ENCODE assay signal across 18 cellular contexts in the genomic region with DNA sequence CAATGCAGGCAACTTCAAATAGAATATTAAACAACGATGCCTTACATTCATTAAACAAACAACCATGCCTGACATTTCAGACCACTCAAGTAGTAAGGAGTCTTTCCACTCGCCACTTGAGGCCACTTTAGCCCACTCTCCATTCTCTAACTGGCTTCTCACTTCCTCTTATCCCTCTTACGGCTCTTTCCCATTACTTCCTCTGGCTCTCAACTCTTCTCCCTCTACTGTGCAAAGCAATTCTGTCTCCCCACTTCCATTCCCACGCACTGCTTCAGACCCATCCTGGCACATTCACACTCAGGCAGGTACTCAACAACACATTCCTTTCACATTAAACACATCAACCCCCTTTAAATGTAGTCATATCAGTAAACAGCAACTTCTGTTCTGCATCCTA.
DNase-seq lines count a peak whose midpoint lies in the region; ATAC-seq and TF ChIP-seq lines count a peak whose summit lies in the region.
"Had no signal": no experiment of that assay in that cellular context is flagged by ENCODE, and none has a peak within 500 bp of the region (broad histone marks: within the 10 kb centered on the region; RNA-seq: fewer than 3 reads in every experiment).

No MANE protein-coding gene starts in this region.

- no peak for TF ChIP-seq CTCF in MCF 10A (IDR thresholded peaks at IDR 0.05; ENCODE audit: unreplicated experiment)
- TF ChIP-seq CTCF in mammary epithelial cell (conservative IDR thresholded peaks at IDR 0.05 in 1 of 2, IDR thresholded peaks at IDR 0.05 in 1 of 2; ENCODE audit: extremely low read depth in 1 of 2, insufficient read depth in 1 of 2, low read depth in 1 of 2, low read length in 2 of 2) = no peak
- no peak for TF ChIP-seq CTCF in left lung (IDR thresholded peaks at IDR 0.05)
- no peak for TF ChIP-seq CTCF in HFFc6 (IDR thresholded peaks at IDR 0.05)

- in situ Hi-C loops in mammary epithelial cell (cut with MboI; ENCODE audit: low sequenced_read_pairs in 2 of 2) = no loop called here

- no peaks in the 10 kb centered on the region for H3K36me3 Mint-ChIP-seq in MCF 10A (ENCODE audit: insufficient read depth, unreplicated experiment)
- no peaks in the 10 kb centered on the region for H3K36me3 Mint-ChIP-seq in HFFc6 (ENCODE audit: low read depth)
- no peaks in the 10 kb centered on the region for H3K36me3 Mint-ChIP-seq in CD4-positive, alpha-beta memory T cell
- no peaks in the 10 kb centered on the region for H3K36me3 Mint-ChIP-seq in activated T-cell treated with anti-CD3 and anti-CD28 coated beads, Interleukin-2, amount 50 U/mL, for 24 hours (ENCODE audit: low read depth)
- H3K36me3 Mint-ChIP-seq: CD4-positive, CD25-positive, alpha-beta regulatory T cell had no signal

- no peaks in the 10 kb centered on the region for H3K36me3 ChIP-seq in mammary epithelial cell (ENCODE audit: insufficient read depth, low read length)
- H3K36me3 ChIP-seq in left lung = no peaks in the 10 kb centered on the region
- H3K36me3 ChIP-seq in CD4-positive, alpha-beta memory T cell (ENCODE audit: insufficient read depth, low read length) = no peaks in the 10 kb centered on the region
- H3K36me3 ChIP-seq: MG63 had no signal

- no peak overlapping the region for H2AFZ ChIP-seq in mammary epithelial cell (ENCODE audit: low read depth, low read length)

- intact Hi-C loops in MCF 10A (cut with micrococcal nuclease) = no loop called here
- intact Hi-C loops in mammary epithelial cell (cut with micrococcal nuclease) = no loop called here
- intact Hi-C loops in left lung (cut with DNase I) = no loop called here
- intact Hi-C loops in CD4-positive, alpha-beta memory T cell (cut with micrococcal nuclease) = no loop called here

- CTCF ChIA-PET in MCF 10A (lab: Yijun Ruan, JAX) = interaction anchor here (0.8 to 1.6 kb wide), 3 partner anchors 25 to 76 kb away, joined by 3 to 10 read pairs (median 5); no protein-coding TSS in a partner anchor
- CTCF ChIA-PET in mammary epithelial cell (lab: Charles Lee; ENCODE audit: low non-redundant PET) = no interaction called here
- CTCF ChIA-PET in CD4-positive, alpha-beta memory T cell (lab: Charles Lee; ENCODE audit: partially characterized antibody) = no interaction called here

- H3K4me1 ChIP-seq in mammary epithelial cell (ENCODE audit: insufficient read depth, low read length) (no peaks in the 10 kb centered on the region), left lung (peaks cover 0 to 15% of the 10 kb centered on the region in 2 donors)
- H3K4me1 ChIP-seq in CD4-positive, alpha-beta memory T cell (ENCODE audit: insufficient read depth, low read length) = no peaks in the 10 kb centered on the region

- H3K9me3 Mint-ChIP-seq in MCF 10A (ENCODE audit: unreplicated experiment) = no peaks in the 10 kb centered on the region
- H3K9me3 Mint-ChIP-seq in HFFc6 = no peaks in the 10 kb centered on the region
- H3K9me3 Mint-ChIP-seq in CD4-positive, alpha-beta memory T cell = no peaks in the 10 kb centered on the region
- no peaks in the 10 kb centered on the region for H3K9me3 Mint-ChIP-seq in activated T-cell treated with anti-CD3 and anti-CD28 coated beads, Interleukin-2, amount 50 U/mL, for 24 hours

- no peak overlapping the region for H3K4me2 ChIP-seq in mammary epithelial cell (ENCODE audit: insufficient read depth, low read depth, low read length)
- H3K4me2 ChIP-seq: KMS-11 had no signal

- H3K4me3 Mint-ChIP-seq in MCF 10A (ENCODE audit: unreplicated experiment) = no peak overlapping the region
- no peak overlapping the region for H3K4me3 Mint-ChIP-seq in HFFc6
- H3K4me3 Mint-ChIP-seq in CD4-positive, alpha-beta memory T cell = no peak overlapping the region
- no peak overlapping the region for H3K4me3 Mint-ChIP-seq in activated T-cell treated with anti-CD3 and anti-CD28 coated beads, Interleukin-2, amount 50 U/mL, for 24 hours
- H3K4me3 Mint-ChIP-seq: CD4-positive, CD25-positive, alpha-beta regulatory T cell had no signal

- H3K27ac Mint-ChIP-seq in MCF 10A (ENCODE audit: low read depth, unreplicated experiment) = peak overlapping the region; percentile 32
- H3K27ac Mint-ChIP-seq in HFFc6 = no peak overlapping the region
- H3K27ac Mint-ChIP-seq in CD4-positive, alpha-beta memory T cell = no peak overlapping the region
- H3K27ac Mint-ChIP-seq in activated T-cell treated with anti-CD3 and anti-CD28 coated beads, Interleukin-2, amount 50 U/mL, for 24 hours = no peak overlapping the region
- H3K27ac Mint-ChIP-seq: CD4-positive, CD25-positive, alpha-beta regulatory T cell had no signal

- ATAC-seq in left lung (peak; percentile 80), GM21529 (IDR thresholded peaks at IDR 0.05; ENCODE audit: unreplicated experiment) (no peak)
- ATAC-seq: Panc1 had no signal

- peaks cover 62% of the 10 kb centered on the region for H3K4me1 Mint-ChIP-seq in MCF 10A (ENCODE audit: insufficient read depth, unreplicated experiment)
- H3K4me1 Mint-ChIP-seq in HFFc6 (ENCODE audit: low read depth) = no peaks in the 10 kb centered on the region
- no peaks in the 10 kb centered on the region for H3K4me1 Mint-ChIP-seq in CD4-positive, alpha-beta memory T cell
- H3K4me1 Mint-ChIP-seq in activated T-cell treated with anti-CD3 and anti-CD28 coated beads, Interleukin-2, amount 50 U/mL, for 24 hours (ENCODE audit: low read depth) = no peaks in the 10 kb centered on the region
- H3K4me1 Mint-ChIP-seq: CD4-positive, CD25-positive, alpha-beta regulatory T cell had no signal

- DNase-seq in MCF 10A (ENCODE audit: unreplicated experiment) (no peak), mammary epithelial cell (no peak), left lung (peak in 1 of 2 donors; percentile 50), HFFc6 (no peak)
- no peak for DNase-seq in CD4-positive, alpha-beta memory T cell
- DNase-seq in activated T-cell treated with anti-CD3 and anti-CD28 coated beads, Interleukin-2, amount 50 U/mL, for 24 hours = no peak
- DNase-seq: AML-193; CD4-positive, CD25-positive, alpha-beta regulatory T cell; H7; MG63; NCI-H1436; NCI-H2081 treated with DMSO at 0.1 percent for 48 hours; NCI-H226; SHP77 had no signal

- no peak overlapping the region for H3K9ac ChIP-seq in mammary epithelial cell (ENCODE audit: insufficient read depth, low read length)
- H3K9ac ChIP-seq: KMS-11 had no signal

- no peaks in the 10 kb centered on the region for H3K27me3 ChIP-seq in mammary epithelial cell (ENCODE audit: insufficient read depth, low read length)
- H3K27me3 ChIP-seq in left lung = no peaks in the 10 kb centered on the region
- no peaks in the 10 kb centered on the region for H3K27me3 ChIP-seq in CD4-positive, alpha-beta memory T cell (ENCODE audit: insufficient read depth, low read length)

- H3K4me3 ChIP-seq in mammary epithelial cell (replicated peaks in 1 of 3; ENCODE audit: insufficient read depth in 1 of 3, low read depth in 2 of 3, low read length in 3 of 3) (no peak overlapping the region), left lung (no peak overlapping the region)
- H3K4me3 ChIP-seq in CD4-positive, alpha-beta memory T cell (ENCODE audit: low read length in 2 of 2) = no peak overlapping the region
- H3K4me3 ChIP-seq: MG63 had no signal

- H3K27me3 Mint-ChIP-seq in MCF 10A (ENCODE audit: insufficient read depth, unreplicated experiment) (no peaks in the 10 kb centered on the region), HFFc6 (ENCODE audit: insufficient read depth) (peaks cover 4% of the 10 kb centered on the region)
- peaks cover 0 to 6% of the 10 kb centered on the region in 2 donors for H3K27me3 Mint-ChIP-seq in CD4-positive, alpha-beta memory T cell
- peaks cover 7% of the 10 kb centered on the region for H3K27me3 Mint-ChIP-seq in activated T-cell treated with anti-CD3 and anti-CD28 coated beads, Interleukin-2, amount 50 U/mL, for 24 hours
- H3K27me3 Mint-ChIP-seq: CD4-positive, CD25-positive, alpha-beta regulatory T cell had no signal

- POLR2A ChIA-PET in MCF 10A (lab: Yijun Ruan, JAX) = interaction anchor here (1.7 to 1.9 kb wide), 2 partner anchors 11 to 290 kb away, joined by 5 to 6 read pairs; a partner anchor contains a TSS
- POLR2A ChIA-PET in CD4-positive, alpha-beta memory T cell (lab: Charles Lee; ENCODE audit: partially characterized antibody) = no interaction called here

- WGBS in mammary epithelial cell (ENCODE audit: low coverage, missing lambda C conversion rate) = 0% methylated on average over 1 of the region's 4 CpGs

- no peak overlapping the region for H3K27ac ChIP-seq in mammary epithelial cell (ENCODE audit: insufficient read depth, low read depth, low read length)
- H3K27ac ChIP-seq in angular gyrus (ENCODE audit: low read depth, low read length) = peak overlapping the region; percentile 74
- H3K27ac ChIP-seq in left lung = peak overlapping the region; percentile 22 to 35
- H3K27ac ChIP-seq in CD4-positive, alpha-beta memory T cell (ENCODE audit: low read depth, low read length) = no peak overlapping the region
- H3K27ac ChIP-seq: KMS-11 had no signal

- no peaks in the 10 kb centered on the region for H3K79me2 ChIP-seq in mammary epithelial cell (ENCODE audit: insufficient read depth, low read length)

- no peaks in the 10 kb centered on the region for H3K9me3 ChIP-seq in mammary epithelial cell (replicated peaks; ENCODE audit: insufficient read depth, low read length)
- no peaks in the 10 kb centered on the region for H3K9me3 ChIP-seq in left lung
- H3K9me3 ChIP-seq in CD4-positive, alpha-beta memory T cell (ENCODE audit: control insufficient read depth in 1 of 2, low read length in 2 of 2) = no peaks in the 10 kb centered on the region
- H3K9me3 ChIP-seq: MG63 had no signal

- BruUV-seq in MCF 10A (replicated peaks; lab: Mats Ljungman, UMichigan) (no TSS peak), mammary epithelial cell (replicated peaks; lab: Mats Ljungman, UMichigan) (no TSS peak)

- no peaks in the 10 kb centered on the region for H4K20me1 ChIP-seq in mammary epithelial cell (ENCODE audit: insufficient read depth, low read length)

- dilution Hi-C loops in mammary epithelial cell (cut with HindIII; ENCODE audit: low sequenced_read_pairs) = no loop called here

Comparison
In these comparisons a context has a peak if more than half of its experiments do, and no peak if none do; other contexts are left out.
1. H3K27ac ChIP-seq: peak in angular gyrus (single experiment) and left lung (2 of 2); none in mammary epithelial cell (single experiment) and CD4-positive, alpha-beta memory T cell (single experiment).